9 cellular contexts compared by ENCODE assay signal in the genomic region with DNA sequence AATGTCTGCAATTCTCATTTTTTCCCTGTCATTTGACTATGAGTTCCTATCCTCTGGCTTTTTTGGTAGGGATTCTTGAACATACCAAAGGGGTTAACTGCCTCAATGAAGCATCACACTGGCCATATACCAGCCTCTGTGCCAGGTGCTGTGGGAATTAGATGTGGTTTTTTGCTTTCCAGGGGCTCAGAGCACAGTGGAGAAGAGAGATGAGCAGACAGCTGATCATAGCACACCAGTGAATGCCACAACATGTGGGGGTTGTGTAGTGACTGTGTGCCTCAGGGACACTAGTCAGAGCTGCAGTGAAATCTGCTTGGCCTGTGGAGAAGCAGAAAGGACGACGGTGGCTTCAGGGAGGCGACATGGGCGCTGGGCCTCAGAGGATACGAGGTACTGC.
"Had no signal": no experiment of that assay in that cellular context is flagged by ENCODE, and none has a peak within 500 bp of the region (broad histone marks: within the 10 kb centered on the region; RNA-seq: fewer than 3 reads in every experiment).

No MANE protein-coding gene starts in this region.

- H3K4me3 Mint-ChIP-seq: HFFc6 had no signal

- ATAC-seq: HCT116, HepG2, K562 had no signal

- H2AFZ ChIP-seq: GM23248 had no signal

- H3K27ac Mint-ChIP-seq: HFFc6 had no signal

- H3K4me3 ChIP-seq: GM23248, HAP-1, K562 had no signal

- H3K9me3 ChIP-seq: HAP-1 had no signal

- H3K27ac ChIP-seq: GM23248, HL-60 had no signal

- DNase-seq: GM23248, GOT3, H7, HFFc6 had no signal

- H3K9ac ChIP-seq: GM23248 had no signal

- H3K36me3 ChIP-seq: HAP-1 had no signal

- H3K9me3 Mint-ChIP-seq: HFFc6 had no signal

- H3K4me1 ChIP-seq: HAP-1 had no signal
